ENCODE assay signal across 28 cellular contexts in the genomic region with DNA sequence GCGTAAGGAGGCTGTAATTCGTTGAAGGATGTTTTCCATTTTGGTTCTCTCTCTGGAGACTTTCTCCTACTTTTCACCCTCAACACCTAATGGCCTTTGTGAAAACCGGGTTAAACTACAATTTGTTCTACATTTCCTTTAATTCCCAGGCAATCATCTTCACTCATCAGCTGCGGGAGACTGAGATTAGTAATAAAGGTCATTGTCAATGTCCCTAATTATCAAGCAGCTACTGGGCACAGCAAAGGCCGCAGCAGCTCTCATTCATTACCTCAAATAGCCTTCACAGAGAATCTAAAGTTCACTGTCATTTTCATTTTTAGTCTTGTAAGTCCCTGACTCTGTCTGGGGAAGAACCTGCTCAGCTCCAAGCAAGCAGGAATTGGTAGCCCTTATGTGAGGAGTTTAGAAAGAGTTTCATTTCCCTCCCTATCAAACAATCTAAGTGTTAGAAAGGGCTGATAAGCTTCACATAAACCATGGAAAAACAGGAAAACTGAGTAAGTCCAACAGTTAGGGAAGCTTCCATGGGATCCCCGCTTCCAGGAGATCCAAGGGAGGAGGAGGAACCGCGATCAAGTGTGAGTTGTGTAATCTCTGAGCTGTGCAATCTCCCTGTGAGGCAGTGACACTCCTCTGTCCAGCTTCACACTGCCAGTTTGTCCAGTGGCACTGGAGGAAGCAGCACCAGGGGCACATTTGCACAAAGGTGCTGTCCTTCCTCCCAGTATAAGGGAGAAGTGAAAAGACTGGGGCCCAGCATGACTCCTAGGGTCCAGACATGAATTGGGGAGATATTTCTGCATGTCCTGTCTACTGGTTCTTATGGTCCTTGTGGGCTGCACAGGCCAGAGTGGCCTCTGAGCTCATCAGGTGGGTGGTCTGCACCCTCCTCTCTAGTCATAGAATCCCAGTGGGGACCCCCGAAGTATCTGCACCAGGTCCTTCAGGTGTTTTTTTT. TPM values are rescaled to one million over a fixed set of nuclear protein-coding genes. Genes with fewer than 3 reads are reported as not detected.
A peak's percentile ranks its signal among the peaks of the same experiment; 100 is the strongest.
DNase-seq lines count a peak whose midpoint lies in the region; ATAC-seq and TF ChIP-seq lines count a peak whose summit lies in the region.
"Had no signal": no experiment of that assay in that cellular context is flagged by ENCODE, and none has a peak within 500 bp of the region (broad histone marks: within the 10 kb centered on the region; RNA-seq: fewer than 3 reads in every experiment).

No MANE protein-coding gene starts in this region.

- TF ChIP-seq CTCF in fibroblast of pulmonary artery (IDR thresholded peaks at IDR 0.05; ENCODE audit: low read length, missing control alignments) (no peak), foreskin fibroblast (IDR thresholded peaks at IDR 0.05; ENCODE audit: low read depth, low read length) (no peak)

- peaks cover 2 to 6% (median 6%) of the 10 kb centered on the region in 3 donors for H3K4me1 Mint-ChIP-seq in IgD-negative memory B cell
- H3K4me1 Mint-ChIP-seq in stimulated activated naive B cell treated with anti-CD40 and anti-IgM and Interleukin-4, amounts not matched to agents 10 μg/mL and 1 μg/mL and 100 μg/mL, for 72 hours: peaks cover 24 to 35% of the 10 kb centered on the region in 2 donors

- H3K4me3 ChIP-seq in fibroblast of pulmonary artery (replicated peaks; ENCODE audit: low read depth, low read length) (no peak overlapping the region), foreskin fibroblast (ENCODE audit: low read depth in 1 of 2, low read length in 2 of 2) (no peak overlapping the region)
- H3K4me3 ChIP-seq: left ventricle myocardium inferior, prostate gland, SJSA1, stomach, thyroid gland had no signal

- no peaks in the 10 kb centered on the region for H3K36me3 Mint-ChIP-seq in IgD-negative memory B cell
- H3K36me3 Mint-ChIP-seq in stimulated activated naive B cell treated with anti-CD40 and anti-IgM and Interleukin-4, amounts not matched to agents 10 μg/mL and 1 μg/mL and 100 μg/mL, for 72 hours: no peaks in the 10 kb centered on the region
- H3K36me3 Mint-ChIP-seq: CD4-positive, alpha-beta memory T cell; immature natural killer cell had no signal

- no peaks in the 10 kb centered on the region for H3K9me3 Mint-ChIP-seq in IgD-negative memory B cell
- peaks cover 0 to 2% of the 10 kb centered on the region in 2 donors for H3K9me3 Mint-ChIP-seq in stimulated activated naive B cell treated with anti-CD40 and anti-IgM and Interleukin-4, amounts not matched to agents 10 μg/mL and 1 μg/mL and 100 μg/mL, for 72 hours
- H3K9me3 Mint-ChIP-seq: CD4-positive, alpha-beta memory T cell; central memory CD8-positive, alpha-beta T cell; dendritic cell treated with granulocyte-macrophage colony-stimulating factor and Interleukin-4, amounts not matched to agents 40 ng/mL and 50 ng/mL, for 4 days; immature natural killer cell; T-helper 1 cell treated with Interleukin-12 subunit alpha and Interleukin-12 subunit beta and Interleukin-4 antibody, amounts not matched to agents 30 μg/mL and 1 μg/mL, for 36 hours had no signal

- DNase-seq in NOMO-1 treated with DMSO at 0.1 percent for 48 hours (lab: John Stamatoyannopoulos, UW; ENCODE audit: unreplicated experiment): peak; percentile 33
- DNase-seq in NOMO-1 treated with dmso at 0.1 percent for 144 hours (lab: John Stamatoyannopoulos, UW; ENCODE audit: unreplicated experiment): no peak
- peak; percentile 8 for DNase-seq in fibroblast of pulmonary artery (ENCODE audit: low read depth)
- no peak for DNase-seq in stimulated activated naive B cell treated with anti-CD40 and anti-IgM and Interleukin-4, amounts not matched to agents 10 μg/mL and 1 μg/mL and 100 μg/mL, for 72 hours
- no peak for DNase-seq in NCI-H1105 treated with DMSO at 0.1 percent for 48 hours (lab: John Stamatoyannopoulos, UW)
- DNase-seq in foreskin fibroblast: no peak
- DNase-seq: 8988T; activated CD4-positive, alpha-beta T cell treated with anti-CD3 and anti-CD28 coated beads for 1 hour; activated CD8-positive, alpha-beta T cell treated with anti-CD3 and anti-CD28 coated beads, Interleukin-2, amount 10 ng/mL, durations not matched to agents 7 days and 5 days; activated gamma-delta T cell; CD4-positive, alpha-beta memory T cell; DMS 273 treated with DMSO at 0.1 percent for 48 hours; GOT3; hypothalamus; immature natural killer cell; left ventricle myocardium inferior; NCI-H2029; NCI-H69; RPMI8226; stomach; thyroid gland had no signal

- H3K27me3 Mint-ChIP-seq in IgD-negative memory B cell: no peaks in the 10 kb centered on the region
- no peaks in the 10 kb centered on the region for H3K27me3 Mint-ChIP-seq in stimulated activated naive B cell treated with anti-CD40 and anti-IgM and Interleukin-4, amounts not matched to agents 10 μg/mL and 1 μg/mL and 100 μg/mL, for 72 hours
- H3K27me3 Mint-ChIP-seq: CD4-positive, alpha-beta memory T cell; central memory CD8-positive, alpha-beta T cell had no signal

- ATAC-seq in stimulated activated naive B cell treated with anti-CD40 and anti-IgM and Interleukin-4, amounts not matched to agents 10 μg/mL and 1 μg/mL and 100 μg/mL, for 72 hours (replicated peaks): peak; percentile 79 to 87
- ATAC-seq in HG02885 (IDR thresholded peaks at IDR 0.05; ENCODE audit: poor library complexity, unreplicated experiment): no peak
- ATAC-seq: activated CD8-positive, alpha-beta T cell treated with anti-CD3 and anti-CD28 coated beads, Interleukin-2, amount 10 ng/mL, durations not matched to agents 7 days and 5 days had no signal

- H3K27ac Mint-ChIP-seq in IgD-negative memory B cell: peak overlapping the region; percentile 35 to 53 (median 53)
- H3K27ac Mint-ChIP-seq in stimulated activated naive B cell treated with anti-CD40 and anti-IgM and Interleukin-4, amounts not matched to agents 10 μg/mL and 1 μg/mL and 100 μg/mL, for 72 hours: peak overlapping the region; percentile 25
- H3K27ac Mint-ChIP-seq: activated CD8-positive, alpha-beta T cell treated with anti-CD3 and anti-CD28 coated beads, Interleukin-2, amount 10 ng/mL, durations not matched to agents 7 days and 5 days; CD4-positive, alpha-beta memory T cell; dendritic cell treated with granulocyte-macrophage colony-stimulating factor and Interleukin-4, amounts not matched to agents 40 ng/mL and 50 ng/mL, for 4 days; immature natural killer cell; T-helper 1 cell treated with Interleukin-12 subunit alpha and Interleukin-12 subunit beta and Interleukin-4 antibody, amounts not matched to agents 30 μg/mL and 1 μg/mL, for 36 hours had no signal

- H3K4me3 Mint-ChIP-seq in IgD-negative memory B cell: no peak overlapping the region
- peak overlapping the region; percentile 22 to 29 for H3K4me3 Mint-ChIP-seq in stimulated activated naive B cell treated with anti-CD40 and anti-IgM and Interleukin-4, amounts not matched to agents 10 μg/mL and 1 μg/mL and 100 μg/mL, for 72 hours
- H3K4me3 Mint-ChIP-seq: activated CD8-positive, alpha-beta T cell treated with anti-CD3 and anti-CD28 coated beads, Interleukin-2, amount 10 ng/mL, durations not matched to agents 7 days and 5 days; CD4-positive, alpha-beta memory T cell; central memory CD8-positive, alpha-beta T cell; dendritic cell treated with granulocyte-macrophage colony-stimulating factor and Interleukin-4, amounts not matched to agents 40 ng/mL and 50 ng/mL, for 4 days; immature natural killer cell; T-helper 1 cell treated with Interleukin-12 subunit alpha and Interleukin-12 subunit beta and Interleukin-4 antibody, amounts not matched to agents 30 μg/mL and 1 μg/mL, for 36 hours had no signal

RNA-seq across cellular contexts. Expression of a gene that starts 4.5 kb away (rescaled TPM):
- not detected for polyA plus RNA-seq in IgD-negative memory B cell
- polyA plus RNA-seq: CD4-positive, alpha-beta memory T cell; immature natural killer cell; stomach had no signal

RNA-seq across cellular contexts. Expression of a gene that starts 34.5 kb away (rescaled TPM):
- polyA plus RNA-seq in IgD-negative memory B cell: not detected
- polyA plus RNA-seq: CD4-positive, alpha-beta memory T cell; immature natural killer cell; stomach had no signal

RNA-seq across cellular contexts. Expression of a gene that starts 46.1 kb away (rescaled TPM):
- polyA plus RNA-seq in IgD-negative memory B cell: 3.8 TPM

Comparison
In these comparisons a context has a peak if more than half of its experiments do, and no peak if none do; other contexts are left out.
1. DNase-seq: peak in NOMO-1 treated with DMSO at 0.1 percent for 48 hours (single experiment) and fibroblast of pulmonary artery (single experiment); none in NOMO-1 treated with dmso at 0.1 percent for 144 hours (single experiment), stimulated activated naive B cell treated with anti-CD40 and anti-IgM and Interleukin-4, amounts not matched to agents 10 μg/mL and 1 μg/mL and 100 μg/mL, for 72 hours (single experiment), NCI-H1105 treated with DMSO at 0.1 percent for 48 hours (single experiment) and foreskin fibroblast (0 of 2).
2. H3K4me3 Mint-ChIP-seq: peak in stimulated activated naive B cell treated with anti-CD40 and anti-IgM and Interleukin-4, amounts not matched to agents 10 μg/mL and 1 μg/mL and 100 μg/mL, for 72 hours (2 of 2); none in IgD-negative memory B cell (0 of 4).